9 cellular contexts compared by ENCODE assay signal in genomic region chr3:171566803-171567422, GRCh38.
DNase-seq lines count a peak whose midpoint lies in the region; ATAC-seq, FAIRE-seq and TF ChIP-seq lines count a peak whose summit lies in the region.
"Had no signal": no experiment of that assay in that cellular context is flagged by ENCODE, and none has a peak within 500 bp of the region (broad histone marks: within the 10 kb centered on the region; RNA-seq: fewer than 3 reads in every experiment).

No MANE protein-coding gene starts in this region.

- DNase-seq in DMS114 treated with DMSO at 0.1 percent for 48 hours (lab: John Stamatoyannopoulos, UW; ENCODE audit: unreplicated experiment) = peak; percentile 2
- DNase-seq in HCEC 1CT = peak; percentile 39
- peak; percentile 14 for DNase-seq in NCI-H345 (lab: John Stamatoyannopoulos, UW)
- peak; percentile 54 for DNase-seq in astrocyte of the spinal cord (ENCODE audit: low read depth, low spot score)
- no peak for DNase-seq in type B pancreatic cell (ENCODE audit: extremely low spot score, unreplicated experiment)
- DNase-seq in GDM1 (lab: John Stamatoyannopoulos, UW) = no peak

- in situ Hi-C loops in astrocyte of the spinal cord (cut with HindIII; ENCODE audit: low sequenced_read_pairs) = no loop called here

- H3K27ac Mint-ChIP-seq in type B pancreatic cell = no peak overlapping the region

- H3K4me3 ChIP-seq in astrocyte of the spinal cord (ENCODE audit: low read depth, low read length) = no peak overlapping the region
- H3K4me3 ChIP-seq: SJSA1 had no signal

- no peak for ATAC-seq in GM19452 (IDR thresholded peaks at IDR 0.05; ENCODE audit: unreplicated experiment)

- H3K4me1 Mint-ChIP-seq in type B pancreatic cell (ENCODE audit: unreplicated experiment) = peaks cover 16% of the 10 kb centered on the region

- H3K36me3 Mint-ChIP-seq in type B pancreatic cell = no peaks in the 10 kb centered on the region

- H3K27me3 Mint-ChIP-seq in type B pancreatic cell = peaks cover 5% of the 10 kb centered on the region

- H3K9me3 Mint-ChIP-seq in type B pancreatic cell = peaks cover 5% of the 10 kb centered on the region

- no peak overlapping the region for H3K4me3 Mint-ChIP-seq in type B pancreatic cell

- TF ChIP-seq CTCF in astrocyte of the spinal cord (IDR thresholded peaks at IDR 0.05; ENCODE audit: low read depth, low read length) = peak; percentile 52
- peak; percentile 93 for TF ChIP-seq CTCF in type B pancreatic cell (conservative IDR thresholded peaks at IDR 0.05)

- peak; percentile 98 for FAIRE-seq in islet of Langerhans (lab: Jason Lieb, UNC)

Comparison
In these comparisons a context has a peak if more than half of its experiments do, and no peak if none do; other contexts are left out.
1. DNase-seq: peak in DMS114 treated with DMSO at 0.1 percent for 48 hours (single experiment), HCEC 1CT (single experiment), NCI-H345 (single experiment) and astrocyte of the spinal cord (single experiment); none in type B pancreatic cell (single experiment) and GDM1 (single experiment).